Comparison of ENCODE assay signal across 8 cellular contexts in the genomic region with DNA sequence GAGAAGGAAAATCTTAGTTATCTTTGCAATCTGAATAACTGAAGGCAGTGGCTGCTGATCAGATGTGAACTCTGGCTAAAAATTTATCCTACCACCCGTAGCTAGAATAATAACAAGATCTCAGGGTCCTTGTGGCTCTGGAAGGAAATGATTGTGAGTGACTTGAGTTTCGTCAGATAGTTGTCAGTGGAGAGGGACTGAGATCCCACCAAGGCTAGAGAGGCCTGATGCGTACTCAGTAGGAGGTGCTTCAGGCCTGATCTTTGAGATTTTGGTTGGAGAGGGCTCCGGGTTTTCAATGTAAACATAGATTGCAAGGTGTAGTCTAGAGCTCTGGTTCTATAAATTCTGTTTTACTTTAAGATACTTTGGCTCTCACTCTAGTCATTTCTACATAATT. TPM values are rescaled to one million over a fixed set of nuclear protein-coding genes. Genes with fewer than 3 reads are reported as not detected.
DNase-seq lines count a peak whose midpoint lies in the region; ATAC-seq and TF ChIP-seq lines count a peak whose summit lies in the region.

No MANE protein-coding gene starts in this region.

- intact Hi-C loops in colonic mucosa (cut with DNase I) = no loop called here

- H3K4me3 ChIP-seq in CD4-positive, CD25-positive, alpha-beta regulatory T cell (ENCODE audit: low read depth, low read length) = peak overlapping the region; percentile 95
- H3K4me3 ChIP-seq in MG63 = peak overlapping the region; percentile 73
- peak overlapping the region; percentile 72 for H3K4me3 ChIP-seq in colonic mucosa
- H3K4me3 ChIP-seq in neutrophil (ENCODE audit: low read depth in 1 of 2, low read length in 1 of 2) = no peak overlapping the region

- peaks cover 5% of the 10 kb centered on the region for H3K27me3 Mint-ChIP-seq in CD4-positive, CD25-positive, alpha-beta regulatory T cell

- H3K4me1 Mint-ChIP-seq in CD4-positive, CD25-positive, alpha-beta regulatory T cell = peaks cover 27 to 65% (median 41%) of the 10 kb centered on the region in 4 donors

- H3K36me3 Mint-ChIP-seq in CD4-positive, CD25-positive, alpha-beta regulatory T cell = peaks cover 15% of the 10 kb centered on the region

- TF ChIP-seq CTCF in colonic mucosa (IDR thresholded peaks at IDR 0.05) (no peak), neutrophil (IDR thresholded peaks at IDR 0.05) (no peak)

- H3K4me3 Mint-ChIP-seq in CD4-positive, CD25-positive, alpha-beta regulatory T cell = peak overlapping the region; percentile 83 to 93 (median 87)

- no peak for ATAC-seq in CD4-positive, CD25-positive, alpha-beta regulatory T cell (ENCODE audit: low read depth in 2 of 2)
- no peak for ATAC-seq in HG02973 (IDR thresholded peaks at IDR 0.05; ENCODE audit: unreplicated experiment)

- no peaks in the 10 kb centered on the region for H3K9me3 ChIP-seq in CD4-positive, CD25-positive, alpha-beta regulatory T cell (ENCODE audit: control insufficient read depth in 2 of 2, low read length in 2 of 2)
- H3K9me3 ChIP-seq in MG63 (no peaks in the 10 kb centered on the region), colonic mucosa (no peaks in the 10 kb centered on the region), neutrophil (no peaks in the 10 kb centered on the region)

- DNase-seq in CD4-positive, CD25-positive, alpha-beta regulatory T cell = peak in 2 of 3 donors; percentile 4 to 34
- no peak for DNase-seq in MG63
- no peak for DNase-seq in colonic mucosa
- DNase-seq in caudate nucleus (lab: John Stamatoyannopoulos, UW) = no peak
- no peak for DNase-seq in DMS153 (lab: John Stamatoyannopoulos, UW)
- DNase-seq in 8988T = no peak

- peak overlapping the region in 1 of 2 donors; percentile 77 for H3K9ac ChIP-seq in colonic mucosa (ENCODE audit: low read depth in 2 of 2, low read length in 2 of 2)

- H3K9me3 Mint-ChIP-seq in CD4-positive, CD25-positive, alpha-beta regulatory T cell = no peaks in the 10 kb centered on the region

- H3K27me3 ChIP-seq in CD4-positive, CD25-positive, alpha-beta regulatory T cell (ENCODE audit: control insufficient read depth, insufficient read depth, low read length) = no peaks in the 10 kb centered on the region
- H3K27me3 ChIP-seq in MG63 (no peaks in the 10 kb centered on the region), colonic mucosa (no peaks in the 10 kb centered on the region), neutrophil (no peaks in the 10 kb centered on the region)

- peak overlapping the region; percentile 72 to 79 (median 75) for H3K27ac Mint-ChIP-seq in CD4-positive, CD25-positive, alpha-beta regulatory T cell

- peaks cover 28% of the 10 kb centered on the region for H3K36me3 ChIP-seq in CD4-positive, CD25-positive, alpha-beta regulatory T cell (ENCODE audit: control insufficient read depth, insufficient read depth, low read length)
- H3K36me3 ChIP-seq in MG63 (peaks cover 13% of the 10 kb centered on the region), colonic mucosa (no peaks in the 10 kb centered on the region), neutrophil (peaks cover 21% of the 10 kb centered on the region)

- peaks cover 42% of the 10 kb centered on the region for H3K4me1 ChIP-seq in CD4-positive, CD25-positive, alpha-beta regulatory T cell (ENCODE audit: control insufficient read depth, insufficient read depth, low read length, poor library complexity, severe bottlenecking)
- H3K4me1 ChIP-seq in colonic mucosa (peaks cover 24% of the 10 kb centered on the region), neutrophil (ENCODE audit: control insufficient read depth in 1 of 2, insufficient read depth in 1 of 2, low read depth in 1 of 2, low read length in 1 of 2) (peaks cover 26 to 31% of the 10 kb centered on the region in 2 experiments)

- peak overlapping the region; percentile 94 for H3K27ac ChIP-seq in CD4-positive, CD25-positive, alpha-beta regulatory T cell (ENCODE audit: insufficient read depth, low read length, poor library complexity, severe bottlenecking)
- H3K27ac ChIP-seq in colonic mucosa = peak overlapping the region; percentile 95
- H3K27ac ChIP-seq in neutrophil = peak overlapping the region; percentile 92
- H3K27ac ChIP-seq in caudate nucleus (ENCODE audit: low read depth, low read length) = no peak overlapping the region

RNA-seq across cellular contexts. Expression of gene MADD, which starts 1.4 kb away (rescaled TPM):
- total RNA-seq in CD4-positive, CD25-positive, alpha-beta regulatory T cell = 179 TPM
- 10 to 100 TPM; 17.8 to 29.2 (median 23.1) TPM for polyA plus RNA-seq in CD4-positive, CD25-positive, alpha-beta regulatory T cell
- total RNA-seq in MG63 (2014; rRNA removed; shearing (Covaris generic); ENCODE audit: low replicate concordance) = 6.9 and 7.8 TPM in 2 replicates
- total RNA-seq in colonic mucosa = 10 to 100 TPM; 35.5 to 45.9 TPM

RNA-seq across cellular contexts. Expression of gene NR1H3, which starts 13.5 kb away (rescaled TPM):
- 5.7 TPM for total RNA-seq in CD4-positive, CD25-positive, alpha-beta regulatory T cell
- polyA plus RNA-seq in CD4-positive, CD25-positive, alpha-beta regulatory T cell = 10 to 100 TPM in 1 of 4 donors, 1 to 10 TPM in 3; 6.1 to 13.0 (median 9.3) TPM
- 11.3 and 12.6 TPM in 2 replicates for total RNA-seq in MG63 (2014; rRNA removed; shearing (Covaris generic); ENCODE audit: low replicate concordance)
- total RNA-seq in colonic mucosa = 10 to 100 TPM; 28.3 to 43.1 TPM

RNA-seq across cellular contexts. Expression of gene ACP2, which starts 22.7 kb away (rescaled TPM):
- 19.0 TPM for total RNA-seq in CD4-positive, CD25-positive, alpha-beta regulatory T cell
- polyA plus RNA-seq in CD4-positive, CD25-positive, alpha-beta regulatory T cell = 10 to 100 TPM; 16.3 to 27.7 (median 17.2) TPM
- total RNA-seq in MG63 (2014; rRNA removed; shearing (Covaris generic); ENCODE audit: low replicate concordance) = 9.6 and 42.7 TPM in 2 replicates
- 10 to 100 TPM; 35.3 to 39.7 TPM for total RNA-seq in colonic mucosa

RNA-seq across cellular contexts. Expression of gene DDB2, which starts 56.6 kb away (rescaled TPM):
- 81.7 TPM for total RNA-seq in CD4-positive, CD25-positive, alpha-beta regulatory T cell
- 10 to 100 TPM; 55.3 to 93.9 (median 60.0) TPM for polyA plus RNA-seq in CD4-positive, CD25-positive, alpha-beta regulatory T cell
- 13.9 and 20.0 TPM in 2 replicates for total RNA-seq in MG63 (2014; rRNA removed; shearing (Covaris generic); ENCODE audit: low replicate concordance)
- total RNA-seq in colonic mucosa = 10 to 100 TPM; 28.0 to 46.5 TPM

Comparison
In these comparisons a context has a peak if more than half of its experiments do, and no peak if none do; other contexts are left out.
1. DNase-seq: peak in CD4-positive, CD25-positive, alpha-beta regulatory T cell (2 of 3); none in MG63 (single experiment), colonic mucosa (single experiment), caudate nucleus (0 of 61), DMS153 (single experiment) and 8988T (single experiment).
2. H3K4me3 ChIP-seq: peak in CD4-positive, CD25-positive, alpha-beta regulatory T cell (single experiment), MG63 (single experiment) and colonic mucosa (single experiment); none in neutrophil (0 of 2).